ENCODE assay signal across 8 cellular contexts in genomic region chr6:87154641-87155271, GRCh38. TPM values are rescaled to one million over a fixed set of nuclear protein-coding genes. Genes with fewer than 3 reads are reported as not detected.
DNase-seq lines count a peak whose midpoint lies in the region; ATAC-seq and TF ChIP-seq lines count a peak whose summit lies in the region.

No MANE protein-coding gene starts in this region.

- peaks cover 30 to 73% (median 64%) of the 10 kb centered on the region in 4 donors for H3K4me1 ChIP-seq in esophagus muscularis mucosa

- TF ChIP-seq EP300 in esophagus muscularis mucosa (IDR thresholded peaks at IDR 0.05) = no peak

- H3K9me3 Mint-ChIP-seq in Calu3 (ENCODE audit: low read depth, unreplicated experiment) (no peaks in the 10 kb centered on the region), nephron (no peaks in the 10 kb centered on the region)

- no peaks in the 10 kb centered on the region for H3K9me3 ChIP-seq in esophagus muscularis mucosa

- H3K4me3 Mint-ChIP-seq in Calu3 (ENCODE audit: low read depth, unreplicated experiment) = peak overlapping the region; percentile 90
- peak overlapping the region; percentile 88 to 94 (median 92) for H3K4me3 Mint-ChIP-seq in nephron

- no peak for TF ChIP-seq CTCF in Calu3 (IDR thresholded peaks at IDR 0.05; ENCODE audit: unreplicated experiment)
- no peak for TF ChIP-seq CTCF in esophagus muscularis mucosa (IDR thresholded peaks at IDR 0.05)
- TF ChIP-seq CTCF in nephron (IDR thresholded peaks at IDR 0.05; ENCODE audit: unreplicated experiment in 3 of 3) = no peak

- BruUV-seq in Calu3 (replicated peaks; lab: Mats Ljungman, UMichigan) = TSS peak; percentile 81

- H3K4me1 Mint-ChIP-seq in Calu3 (ENCODE audit: low read depth, unreplicated experiment) = peaks cover 14% of the 10 kb centered on the region
- H3K4me1 Mint-ChIP-seq in nephron = peaks cover 35% of the 10 kb centered on the region

- WGBS in esophagus muscularis mucosa = under 1% methylated on average over 18 of the region's 19 CpGs

- H3K27ac ChIP-seq in esophagus muscularis mucosa (replicated peaks in 1 of 4) = peak overlapping the region; percentile 93 to 99 (median 94)

- H3K27ac Mint-ChIP-seq in Calu3 (ENCODE audit: unreplicated experiment) (peak overlapping the region; percentile 91), nephron (peak overlapping the region; percentile 94 to 98 (median 95))

- H3K27me3 Mint-ChIP-seq in Calu3 (ENCODE audit: unreplicated experiment) = no peaks in the 10 kb centered on the region
- no peaks in the 10 kb centered on the region for H3K27me3 Mint-ChIP-seq in nephron (ENCODE audit: low read depth)

- TF ChIP-seq POLR2A in GM19193 (IDR thresholded peaks at IDR 0.05; ENCODE audit: extremely low read depth, insufficient read depth, insufficient read length) (peak; percentile 42), esophagus muscularis mucosa (IDR thresholded peaks at IDR 0.05; ENCODE audit: low read depth) (no peak)

- H3K27me3 ChIP-seq in esophagus muscularis mucosa = no peaks in the 10 kb centered on the region

- no peak for DNase-seq in Calu3
- peak; percentile 76 for DNase-seq in NCI-H510A treated with DMSO at 0.1 percent for 48 hours (lab: John Stamatoyannopoulos, UW)
- DNase-seq in activated CD4-positive, alpha-beta T cell treated with anti-CD3 and anti-CD28 coated beads, Interleukin-2, amount 50 U/mL, for 1 hour = peak; percentile 54
- no peak for DNase-seq in esophagus muscularis mucosa (ENCODE audit: extremely low spot score)
- no peak for DNase-seq in GM19240 (ENCODE audit: insufficient read length, low spot score)

- H3K4me3 ChIP-seq in esophagus muscularis mucosa = peak overlapping the region; percentile 86 to 100 (median 92)

- intact Hi-C loops in Calu3 (cut with micrococcal nuclease; ENCODE audit: unreplicated experiment) = loop anchor here (2.0 kb wide), 1 partner anchor 58 kb away; no protein-coding TSS in a partner anchor
- intact Hi-C loops in esophagus muscularis mucosa (cut with DNase I) = loop anchor here (10.0 kb wide), 1 partner anchor 320 kb away; the partner anchor contains the start of gene SLC35A1

- H3K36me3 Mint-ChIP-seq in Calu3 (ENCODE audit: insufficient read depth, unreplicated experiment) (peaks cover 44% of the 10 kb centered on the region), nephron (ENCODE audit: low read depth) (peaks cover 13% of the 10 kb centered on the region)

- CTCF ChIA-PET in Calu3 (lab: Charles Lee) = no interaction called here

- H3K36me3 ChIP-seq in esophagus muscularis mucosa = no peaks in the 10 kb centered on the region

- peak; percentile 62 for ATAC-seq in HG03196 (IDR thresholded peaks at IDR 0.05; ENCODE audit: unreplicated experiment)

RNA-seq across cellular contexts. Expression of gene ZNF292, which starts 0.6 kb away (rescaled TPM):
- total RNA-seq in Calu3 (2022) (41.6 and 44.6 TPM in 2 replicates), esophagus muscularis mucosa (10 to 100 TPM; 28.3 to 44.9 (median 32.2) TPM)

RNA-seq across cellular contexts. Expression of gene CGA, which starts 59.9 kb away (rescaled TPM):
- total RNA-seq in Calu3 (2022) (not detected in 2 replicates), esophagus muscularis mucosa (not detected)

Comparison
In these comparisons a context has a peak if more than half of its experiments do, and no peak if none do; other contexts are left out.
1. DNase-seq: peak in NCI-H510A treated with DMSO at 0.1 percent for 48 hours (single experiment) and activated CD4-positive, alpha-beta T cell treated with anti-CD3 and anti-CD28 coated beads, Interleukin-2, amount 50 U/mL, for 1 hour (single experiment); none in Calu3 (single experiment), esophagus muscularis mucosa (single experiment) and GM19240 (single experiment).